ENCODE assay signal across 1 cellular context in the genomic region with DNA sequence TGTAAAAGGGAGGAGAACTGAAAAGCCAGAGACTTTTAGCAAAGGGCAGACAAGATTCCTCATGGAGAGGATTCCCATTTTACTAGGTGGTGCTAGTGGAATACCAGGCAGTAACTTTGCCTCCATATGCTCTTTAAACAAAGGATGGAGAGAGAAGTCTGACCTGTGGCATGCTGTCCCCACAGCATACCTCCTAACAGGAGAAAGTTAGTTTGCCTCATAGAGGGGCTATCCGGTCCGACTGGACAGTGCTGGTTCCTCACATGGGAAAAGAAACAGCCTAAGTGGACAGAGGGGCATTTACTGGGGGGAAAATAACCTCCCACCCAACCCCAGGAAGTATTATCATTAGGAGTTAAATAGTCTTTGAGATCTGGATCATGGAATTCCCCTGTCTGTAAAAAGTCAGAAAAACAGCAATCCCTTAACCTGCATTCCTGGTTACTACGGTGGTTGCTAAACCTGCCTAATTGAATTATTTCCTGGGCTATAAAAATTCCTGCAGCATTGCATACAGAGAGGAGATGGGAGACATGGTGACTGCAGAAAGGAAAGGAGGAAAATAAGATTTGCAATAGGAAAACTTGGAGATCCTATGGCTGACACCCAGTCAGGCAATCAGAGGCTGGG.
A peak's percentile ranks its signal among the peaks of the same experiment; 100 is the strongest.
TF ChIP-seq lines count a peak whose summit lies in the region.

No MANE protein-coding gene starts in this region.

TF ChIP-seq in SK-N-SH, 30 proteins besides CTCF, POLR2A, EP300 and RAD21:
- TF ChIP-seq POLR2AphosphoS5 (IDR thresholded peaks at IDR 0.05; ENCODE audit: low read depth, low read length) (peak; percentile 23; the same call in 1 of the 2 replicates), TEAD4 (IDR thresholded peaks at IDR 0.05; ENCODE audit: borderline replicate concordance, insufficient read depth) (0 out of 2 replicates have a peak, but pooled peaks have one; percentile 15), MXI1 (IDR thresholded peaks at IDR 0.05; ENCODE audit: low read depth, low read length) (no peak), NRF1 (IDR thresholded peaks at IDR 0.05; ENCODE audit: low read depth, low read length) (no peak), TAF1 (IDR thresholded peaks at IDR 0.05; ENCODE audit: borderline replicate concordance, low read depth, low read length) (no peak), ELF1 (IDR thresholded peaks at IDR 0.05) (no peak), FOXM1 (IDR thresholded peaks at IDR 0.05; ENCODE audit: low read depth) (no peak), RXRA (IDR thresholded peaks at IDR 0.05; ENCODE audit: borderline replicate concordance, low read depth) (no peak)
- TF ChIP-seq, protein P1, sequence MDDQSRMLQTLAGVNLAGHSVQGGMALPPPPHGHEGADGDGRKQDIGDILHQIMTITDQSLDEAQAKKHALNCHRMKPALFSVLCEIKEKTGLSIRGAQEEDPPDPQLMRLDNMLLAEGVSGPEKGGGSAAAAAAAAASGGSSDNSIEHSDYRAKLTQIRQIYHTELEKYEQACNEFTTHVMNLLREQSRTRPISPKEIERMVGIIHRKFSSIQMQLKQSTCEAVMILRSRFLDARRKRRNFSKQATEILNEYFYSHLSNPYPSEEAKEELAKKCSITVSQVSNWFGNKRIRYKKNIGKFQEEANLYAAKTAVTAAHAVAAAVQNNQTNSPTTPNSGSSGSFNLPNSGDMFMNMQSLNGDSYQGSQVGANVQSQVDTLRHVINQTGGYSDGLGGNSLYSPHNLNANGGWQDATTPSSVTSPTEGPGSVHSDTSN (IDR thresholded peaks at IDR 0.05) = peak; percentile 4; the same call in 1 of the 2 replicates
